In genomic region chr1:21939650-21940374, GRCh38 we compare ENCODE assay signal across 1 cellular context.
A peak's percentile ranks its signal among the peaks of the same experiment; 100 is the strongest.
TF ChIP-seq lines count a peak whose summit lies in the region.

No MANE protein-coding gene starts in this region.

TF ChIP-seq in HEK293, 187 proteins besides CTCF, POLR2A, EP300 and RAD21 (continued from another document):
- TF ChIP-seq ZBTB26 (tag by site-specific recombination; optimal IDR thresholded peaks at IDR 0.05) (no peak), ZNF16 (tag by site-specific recombination; IDR thresholded peaks at IDR 0.05; ENCODE audit: low read depth) (no peak), WT1 (tag by site-specific recombination; IDR thresholded peaks at IDR 0.05) (peak; percentile 22; the same call in 1 of the 2 replicates)
